Comparison of ENCODE assay signal across 18 cellular contexts in the genomic region with DNA sequence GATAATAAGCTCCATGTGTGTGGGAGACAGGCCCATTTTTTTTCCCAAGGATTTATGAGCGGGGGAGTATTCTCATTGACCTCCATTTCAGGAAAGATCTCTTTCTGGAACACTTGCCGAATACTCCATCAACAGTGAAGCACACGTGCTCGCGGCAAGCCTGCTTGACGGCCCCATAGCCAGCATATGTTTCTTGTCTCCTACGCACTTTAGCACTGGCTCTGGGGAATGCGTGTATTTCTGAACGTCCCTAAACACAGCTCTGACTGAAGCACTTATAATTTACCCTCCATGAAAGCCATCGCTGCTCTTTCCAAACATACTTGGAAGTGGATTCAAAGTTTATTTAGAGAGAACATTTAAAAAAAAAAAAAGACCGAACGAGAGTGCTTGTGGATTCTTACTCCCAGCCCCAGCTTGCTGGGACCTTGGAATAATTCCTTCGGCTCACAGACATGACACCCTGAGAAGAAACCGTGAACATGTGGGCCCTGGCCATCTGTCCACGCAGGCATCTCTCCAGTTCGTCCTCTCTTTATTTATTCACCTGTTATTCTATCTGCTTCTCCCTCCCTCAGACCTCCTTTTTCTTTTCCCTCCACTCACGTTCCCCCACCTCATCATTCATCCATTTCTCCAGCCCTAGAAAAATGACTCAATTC.
DNase-seq lines count a peak whose midpoint lies in the region; ATAC-seq and TF ChIP-seq lines count a peak whose summit lies in the region.
"Had no signal": no experiment of that assay in that cellular context is flagged by ENCODE, and none has a peak within 500 bp of the region (broad histone marks: within the 10 kb centered on the region; RNA-seq: fewer than 3 reads in every experiment).

No MANE protein-coding gene starts in this region.

- H2BK5ac ChIP-seq in mesenchymal stem cell (ENCODE audit: low read depth, low read length, poor library complexity, severe bottlenecking) = no peak overlapping the region

- H2BK12ac ChIP-seq in mesenchymal stem cell (ENCODE audit: low read length in 2 of 2) = no peak overlapping the region

- H3K23ac ChIP-seq in mesenchymal stem cell (ENCODE audit: low read length in 2 of 2) = no peak overlapping the region

- no peak overlapping the region for H3K18ac ChIP-seq in mesenchymal stem cell (ENCODE audit: low read depth in 1 of 2, low read length in 2 of 2)

- H2BK15ac ChIP-seq in mesenchymal stem cell (ENCODE audit: low read depth, poor library complexity, severe bottlenecking) = no peak overlapping the region

- no peak overlapping the region for H2AFZ ChIP-seq in mesenchymal stem cell (ENCODE audit: low read depth, low read length)

- no peak overlapping the region for H3K27ac Mint-ChIP-seq in activated naive CD8-positive, alpha-beta T cell treated with anti-CD3 and anti-CD28 coated beads for 36 hours

- H3K36me3 ChIP-seq in colonic mucosa (no peaks in the 10 kb centered on the region), mesenchymal stem cell (ENCODE audit: control insufficient read depth in 1 of 2, insufficient read depth in 2 of 2, low read depth in 1 of 2, low read length in 2 of 2) (no peaks in the 10 kb centered on the region), spleen (no peaks in the 10 kb centered on the region)
- H3K36me3 ChIP-seq: uterus had no signal

- H4K8ac ChIP-seq in mesenchymal stem cell (ENCODE audit: low read length) = no peak overlapping the region

- no peak overlapping the region for H3K4ac ChIP-seq in mesenchymal stem cell (ENCODE audit: low read depth in 1 of 2, low read length in 2 of 2)

- CTCF ChIA-PET in HEK293T (lab: Yijun Ruan, JAX) = no interaction called here

- intact Hi-C loops in colonic mucosa (cut with DNase I) = no loop called here
- intact Hi-C loops in spleen (cut with DNase I; ENCODE audit: low total_unique reads) = no loop called here

- 50% methylated on average over 15 of the region's 17 CpGs for WGBS in mesenchymal stem cell
- WGBS in spleen, 5 donors = 76 to 86% (median 81%) methylated on average over 16 to 17 of the region's 17 CpGs

- H3K4me3 ChIP-seq in colonic mucosa (no peak overlapping the region), mesenchymal stem cell (ENCODE audit: insufficient read depth in 1 of 2, low read depth in 1 of 2, low read length in 2 of 2) (no peak overlapping the region), spleen (no peak overlapping the region)
- H3K4me3 ChIP-seq: uterus had no signal

- H2AK5ac ChIP-seq in mesenchymal stem cell (ENCODE audit: low read length, severe bottlenecking) = no peak overlapping the region

- no peak overlapping the region for H3K4me2 ChIP-seq in mesenchymal stem cell (ENCODE audit: low read length, poor library complexity, severe bottlenecking)

- H3K4me3 Mint-ChIP-seq in activated naive CD8-positive, alpha-beta T cell treated with anti-CD3 and anti-CD28 coated beads for 36 hours = no peak overlapping the region
- H3K4me3 Mint-ChIP-seq: neural crest cell had no signal

- H3K9me3 ChIP-seq in colonic mucosa (no peaks in the 10 kb centered on the region), mesenchymal stem cell (ENCODE audit: control insufficient read depth, low read length) (no peaks in the 10 kb centered on the region), spleen (no peaks in the 10 kb centered on the region)
- H3K9me3 ChIP-seq: uterus had no signal

- H3K79me1 ChIP-seq in mesenchymal stem cell (replicated peaks; ENCODE audit: low read length, poor library complexity, severe bottlenecking) = no peaks in the 10 kb centered on the region

- POLR2A ChIA-PET in HEK293T (lab: Yijun Ruan, JAX) = no interaction called here

- no peaks in the 10 kb centered on the region for H3K27me3 Mint-ChIP-seq in activated naive CD8-positive, alpha-beta T cell treated with anti-CD3 and anti-CD28 coated beads for 36 hours

- peaks cover 7% of the 10 kb centered on the region for H3K4me1 Mint-ChIP-seq in activated naive CD8-positive, alpha-beta T cell treated with anti-CD3 and anti-CD28 coated beads for 36 hours

- H3K4me1 ChIP-seq in colonic mucosa = peaks cover 3% of the 10 kb centered on the region
- H3K4me1 ChIP-seq in mesenchymal stem cell (ENCODE audit: control insufficient read depth, insufficient read depth, low read depth, low read length) = no peaks in the 10 kb centered on the region
- H3K4me1 ChIP-seq in spleen = peaks cover 2 to 40% (median 20%) of the 10 kb centered on the region in 6 donors

- H3K14ac ChIP-seq in mesenchymal stem cell (ENCODE audit: low read length in 2 of 2) = no peak overlapping the region

- no peak overlapping the region for H3K9ac ChIP-seq in colonic mucosa (ENCODE audit: low read depth in 2 of 2, low read length in 2 of 2)
- no peak overlapping the region for H3K9ac ChIP-seq in mesenchymal stem cell (ENCODE audit: low read length)

- no peak overlapping the region for H2BK120ac ChIP-seq in mesenchymal stem cell (ENCODE audit: low read depth, low read length)

- no peak for TF ChIP-seq POLR2A in spleen (IDR thresholded peaks at IDR 0.05)

- TF ChIP-seq CTCF in colonic mucosa (IDR thresholded peaks at IDR 0.05) = no peak
- no peak for TF ChIP-seq CTCF in spleen (IDR thresholded peaks at IDR 0.05 in 8 of 11, conservative IDR thresholded peaks at IDR 0.05 in 3 of 11)

- ATAC-seq in GM21390 (IDR thresholded peaks at IDR 0.05; ENCODE audit: unreplicated experiment) = no peak
- ATAC-seq: left colon had no signal

- H3K27ac ChIP-seq in colonic mucosa (no peak overlapping the region), mesenchymal stem cell (ENCODE audit: low read length, poor library complexity, severe bottlenecking) (no peak overlapping the region), spleen (peak overlapping the region in 4 of 8 donors; percentile 1 to 55 (median 22))

- H3K27me3 ChIP-seq in colonic mucosa (no peaks in the 10 kb centered on the region), mesenchymal stem cell (ENCODE audit: control insufficient read depth in 1 of 2, insufficient read depth in 1 of 2, low read length in 2 of 2) (peaks cover 0 to 61% of the 10 kb centered on the region in 2 experiments), spleen (replicated peaks in 1 of 7) (peaks cover 0 to 6% (median 0%) of the 10 kb centered on the region in 7 donors)
- H3K27me3 ChIP-seq: uterus had no signal

- no peak overlapping the region for H4K91ac ChIP-seq in mesenchymal stem cell (ENCODE audit: low read length)

- H3K36me3 Mint-ChIP-seq in activated naive CD8-positive, alpha-beta T cell treated with anti-CD3 and anti-CD28 coated beads for 36 hours = no peaks in the 10 kb centered on the region

- no peaks in the 10 kb centered on the region for H3K9me3 Mint-ChIP-seq in activated naive CD8-positive, alpha-beta T cell treated with anti-CD3 and anti-CD28 coated beads for 36 hours
- H3K9me3 Mint-ChIP-seq: neural crest cell had no signal

- no peak for DNase-seq in HEK293T (ENCODE audit: extremely low spot score)
- DNase-seq in colonic mucosa = peak; percentile 37
- peak; percentile 54 for DNase-seq in mesenchymal stem cell
- DNase-seq in spleen = peak; percentile 10
- DNase-seq in KG1 (lab: John Stamatoyannopoulos, UW) = no peak
- no peak for DNase-seq in globus pallidus (ENCODE audit: low spot score)
- no peak for DNase-seq in activated naive CD8-positive, alpha-beta T cell treated with anti-CD3 and anti-CD28 coated beads for 36 hours
- DNase-seq: AML-193; Calu3; dermis blood vessel endothelial cell; GDM1; IMR-90; left colon; NK-92 treated with Interleukin-12 subunit alpha and Interleukin-12 subunit beta, amount 100 ng/mL, for 24 hours; stimulated activated CD4-positive, alpha-beta T cell treated with anti-CD3 and anti-CD28 coated beads, Interleukin-4, amount 100 ng/mL, for 24 hours had no signal

TF ChIP-seq in HEK293T, 16 proteins besides CTCF, POLR2A, EP300 and RAD21:
- TF ChIP-seq FOXA1 (IDR thresholded peaks at IDR 0.05) = no peak
- TF ChIP-seq TARDBP (IDR thresholded peaks at IDR 0.05) = no peak
- peak; percentile 31; the same call in 1 of the 2 replicates for TF ChIP-seq L3MBTL2 (conservative IDR thresholded peaks at IDR 0.05)

Comparison
In these comparisons a context has a peak if more than half of its experiments do, and no peak if none do; other contexts are left out.
1. DNase-seq: peak in colonic mucosa (single experiment), mesenchymal stem cell (single experiment) and spleen (single experiment); none in HEK293T (single experiment), KG1 (single experiment), globus pallidus (single experiment) and activated naive CD8-positive, alpha-beta T cell treated with anti-CD3 and anti-CD28 coated beads for 36 hours (single experiment).